In the genomic region with DNA sequence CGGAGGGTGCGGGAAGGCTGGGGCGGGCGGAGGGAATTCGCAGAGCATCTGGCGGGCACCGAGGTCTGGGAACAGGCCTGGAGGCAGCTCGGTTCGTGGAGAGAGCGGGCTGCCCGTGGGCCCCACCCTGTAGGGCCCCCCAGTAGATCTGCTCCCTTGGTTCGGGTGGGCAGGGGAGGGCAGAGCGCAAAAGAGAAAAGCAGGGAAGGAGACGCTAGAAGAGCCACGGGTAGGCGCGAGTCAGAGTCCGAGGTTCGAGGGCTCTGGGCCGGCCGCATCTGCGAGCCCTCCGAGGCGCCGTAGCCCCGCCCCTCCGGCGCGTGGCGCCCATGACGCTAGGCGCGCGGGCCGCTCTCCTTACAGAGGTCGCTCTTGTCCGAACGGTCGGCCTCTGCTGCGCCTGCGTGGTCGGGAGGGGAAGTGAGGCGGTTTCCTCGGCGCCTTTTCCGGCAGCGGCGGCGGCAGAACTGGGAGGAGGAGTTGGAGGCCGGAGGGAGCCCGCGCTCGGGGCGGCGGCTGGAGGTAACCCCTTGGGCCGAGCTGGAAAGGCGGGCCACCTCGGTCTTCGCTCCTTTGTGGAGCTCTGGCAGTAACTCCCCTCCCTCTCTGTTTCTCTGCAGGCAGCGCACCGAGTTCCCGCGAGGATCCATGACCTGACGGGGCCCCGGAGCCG, we compare ENCODE assay signal across 1 cellular context.
TF ChIP-seq lines count a peak whose summit lies in the region.

Gene ARF6, plus strand, starts transcription at position 447 of the 673 bp plus-strand sequence. CDS start 655 bp downstream, outside the sequence.

TF ChIP-seq in HepG2, 621 proteins besides CTCF, POLR2A, EP300 and RAD21 (continued from another document and continues in another):
- no peak for TF ChIP-seq PRDM4 (CRISPR knock-in tag; IDR thresholded peaks at IDR 0.05; ENCODE audit: borderline replicate concordance)
- TF ChIP-seq RNF219 (CRISPR knock-in tag; IDR thresholded peaks at IDR 0.05): peak; percentile 93; the same call in 1 of the 2 replicates
- peak; percentile 65; the same call in 1 of the 2 replicates for TF ChIP-seq PAXIP1 (CRISPR knock-in tag; conservative IDR thresholded peaks at IDR 0.05)
- peak; percentile 39; the same call in 1 of the 2 replicates for TF ChIP-seq ZBTB21 (CRISPR knock-in tag; IDR thresholded peaks at IDR 0.05)
- TF ChIP-seq, protein P1, sequence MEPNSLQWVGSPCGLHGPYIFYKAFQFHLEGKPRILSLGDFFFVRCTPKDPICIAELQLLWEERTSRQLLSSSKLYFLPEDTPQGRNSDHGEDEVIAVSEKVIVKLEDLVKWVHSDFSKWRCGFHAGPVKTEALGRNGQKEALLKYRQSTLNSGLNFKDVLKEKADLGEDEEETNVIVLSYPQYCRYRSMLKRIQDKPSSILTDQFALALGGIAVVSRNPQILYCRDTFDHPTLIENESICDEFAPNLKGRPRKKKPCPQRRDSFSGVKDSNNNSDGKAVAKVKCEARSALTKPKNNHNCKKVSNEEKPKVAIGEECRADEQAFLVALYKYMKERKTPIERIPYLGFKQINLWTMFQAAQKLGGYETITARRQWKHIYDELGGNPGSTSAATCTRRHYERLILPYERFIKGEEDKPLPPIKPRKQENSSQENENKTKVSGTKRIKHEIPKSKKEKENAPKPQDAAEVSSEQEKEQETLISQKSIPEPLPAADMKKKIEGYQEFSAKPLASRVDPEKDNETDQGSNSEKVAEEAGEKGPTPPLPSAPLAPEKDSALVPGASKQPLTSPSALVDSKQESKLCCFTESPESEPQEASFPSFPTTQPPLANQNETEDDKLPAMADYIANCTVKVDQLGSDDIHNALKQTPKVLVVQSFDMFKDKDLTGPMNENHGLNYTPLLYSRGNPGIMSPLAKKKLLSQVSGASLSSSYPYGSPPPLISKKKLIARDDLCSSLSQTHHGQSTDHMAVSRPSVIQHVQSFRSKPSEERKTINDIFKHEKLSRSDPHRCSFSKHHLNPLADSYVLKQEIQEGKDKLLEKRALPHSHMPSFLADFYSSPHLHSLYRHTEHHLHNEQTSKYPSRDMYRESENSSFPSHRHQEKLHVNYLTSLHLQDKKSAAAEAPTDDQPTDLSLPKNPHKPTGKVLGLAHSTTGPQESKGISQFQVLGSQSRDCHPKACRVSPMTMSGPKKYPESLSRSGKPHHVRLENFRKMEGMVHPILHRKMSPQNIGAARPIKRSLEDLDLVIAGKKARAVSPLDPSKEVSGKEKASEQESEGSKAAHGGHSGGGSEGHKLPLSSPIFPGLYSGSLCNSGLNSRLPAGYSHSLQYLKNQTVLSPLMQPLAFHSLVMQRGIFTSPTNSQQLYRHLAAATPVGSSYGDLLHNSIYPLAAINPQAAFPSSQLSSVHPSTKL (CRISPR knock-in tag; IDR thresholded peaks at IDR 0.05): peak; percentile 57
- peak; percentile 90 for TF ChIP-seq MED8 (CRISPR knock-in tag; IDR thresholded peaks at IDR 0.05; ENCODE audit: insufficient replicate concordance)
- peak in 1 of 2 experiments; percentile 34; a peak in 1 of 4 replicates for TF ChIP-seq ATF4 (CRISPR knock-in tag; IDR thresholded peaks at IDR 0.05)
- TF ChIP-seq ZNF225 (CRISPR knock-in tag; IDR thresholded peaks at IDR 0.05): 0 out of 2 replicates have a peak, but pooled peaks have one; percentile 32
- TF ChIP-seq HNRNPUL1 (IDR thresholded peaks at IDR 0.05; ENCODE audit: low read depth, low read length): 0 out of 2 replicates have a peak, but pooled peaks have one; percentile 25
- TF ChIP-seq SETDB1 (CRISPR knock-in tag; IDR thresholded peaks at IDR 0.05; ENCODE audit: borderline replicate concordance): no peak
- TF ChIP-seq EED (CRISPR knock-in tag; IDR thresholded peaks at IDR 0.05): no peak
- peak; percentile 53 for TF ChIP-seq ZEB1 (IDR thresholded peaks at IDR 0.05; ENCODE audit: insufficient replicate concordance, low read depth)
- TF ChIP-seq, protein P2, sequence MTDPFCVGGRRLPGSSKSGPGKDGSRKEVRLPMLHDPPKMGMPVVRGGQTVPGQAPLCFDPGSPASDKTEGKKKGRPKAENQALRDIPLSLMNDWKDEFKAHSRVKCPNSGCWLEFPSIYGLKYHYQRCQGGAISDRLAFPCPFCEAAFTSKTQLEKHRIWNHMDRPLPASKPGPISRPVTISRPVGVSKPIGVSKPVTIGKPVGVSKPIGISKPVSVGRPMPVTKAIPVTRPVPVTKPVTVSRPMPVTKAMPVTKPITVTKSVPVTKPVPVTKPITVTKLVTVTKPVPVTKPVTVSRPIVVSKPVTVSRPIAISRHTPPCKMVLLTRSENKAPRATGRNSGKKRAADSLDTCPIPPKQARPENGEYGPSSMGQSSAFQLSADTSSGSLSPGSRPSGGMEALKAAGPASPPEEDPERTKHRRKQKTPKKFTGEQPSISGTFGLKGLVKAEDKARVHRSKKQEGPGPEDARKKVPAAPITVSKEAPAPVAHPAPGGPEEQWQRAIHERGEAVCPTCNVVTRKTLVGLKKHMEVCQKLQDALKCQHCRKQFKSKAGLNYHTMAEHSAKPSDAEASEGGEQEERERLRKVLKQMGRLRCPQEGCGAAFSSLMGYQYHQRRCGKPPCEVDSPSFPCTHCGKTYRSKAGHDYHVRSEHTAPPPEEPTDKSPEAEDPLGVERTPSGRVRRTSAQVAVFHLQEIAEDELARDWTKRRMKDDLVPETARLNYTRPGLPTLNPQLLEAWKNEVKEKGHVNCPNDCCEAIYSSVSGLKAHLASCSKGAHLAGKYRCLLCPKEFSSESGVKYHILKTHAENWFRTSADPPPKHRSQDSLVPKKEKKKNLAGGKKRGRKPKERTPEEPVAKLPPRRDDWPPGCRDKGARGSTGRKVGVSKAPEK (CRISPR knock-in tag; IDR thresholded peaks at IDR 0.05; ENCODE audit: borderline replicate concordance): no peak
- TF ChIP-seq GTF3A (CRISPR knock-in tag; conservative IDR thresholded peaks at IDR 0.05): peak; percentile 68; the same call in 1 of the 2 replicates
- TF ChIP-seq AKNA (CRISPR knock-in tag; IDR thresholded peaks at IDR 0.05; ENCODE audit: borderline replicate concordance): no peak; the same call in 1 of the 2 replicates
- TF ChIP-seq BCLAF1 (IDR thresholded peaks at IDR 0.05): no peak
